In the genomic region with DNA sequence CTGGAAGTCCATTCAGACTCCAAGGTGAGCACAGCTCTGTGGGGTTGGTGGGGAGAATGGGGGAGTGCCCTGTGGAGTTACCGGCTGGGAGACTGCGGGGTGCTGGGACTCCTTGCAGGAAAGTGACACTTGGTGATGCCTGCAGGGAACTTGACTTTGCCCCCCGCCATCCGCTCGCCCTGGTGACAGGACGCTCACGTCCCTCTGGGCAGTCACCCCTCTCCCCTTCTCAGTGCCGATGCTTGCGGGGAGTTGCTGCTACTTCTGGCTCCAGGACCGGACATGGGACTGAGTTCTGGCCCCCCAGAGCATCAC, we compare ENCODE assay signal across 16 cellular contexts.
DNase-seq lines count a peak whose midpoint lies in the region; ATAC-seq and TF ChIP-seq lines count a peak whose summit lies in the region.
"Had no signal": no experiment of that assay in that cellular context is flagged by ENCODE, and none has a peak within 500 bp of the region (broad histone marks: within the 10 kb centered on the region; RNA-seq: fewer than 3 reads in every experiment).

No MANE protein-coding gene starts in this region.

- no peak overlapping the region for H3K4me3 ChIP-seq in upper lobe of right lung
- H3K4me3 ChIP-seq: BLaER1 treated with 17β-estradiol and CSF1 and Interleukin-3, amounts not matched to agents 10 nM and 100 nM; GM23248; HAP-1 had no signal

- POLR2A ChIA-PET in HEK293T (lab: Yijun Ruan, JAX), result no interaction called here

- H3K36me3 ChIP-seq in upper lobe of right lung, result no peaks in the 10 kb centered on the region
- H3K36me3 ChIP-seq: BLaER1 treated with 17β-estradiol and CSF1 and Interleukin-3, amounts not matched to agents 10 nM and 100 nM; HAP-1 had no signal

- peaks cover 11% of the 10 kb centered on the region for H3K27me3 Mint-ChIP-seq in nephron (ENCODE audit: low read depth)
- H3K27me3 Mint-ChIP-seq: CD4-positive, CD25-positive, alpha-beta regulatory T cell had no signal

- peak overlapping the region; percentile 5 to 73 (median 73) for H3K27ac Mint-ChIP-seq in nephron
- H3K27ac Mint-ChIP-seq: B cell; CD4-positive, CD25-positive, alpha-beta regulatory T cell; CD8-positive, alpha-beta memory T cell had no signal

- H3K36me3 Mint-ChIP-seq in nephron (ENCODE audit: low read depth), result peaks cover 5% of the 10 kb centered on the region
- H3K36me3 Mint-ChIP-seq: CD4-positive, CD25-positive, alpha-beta regulatory T cell; CD8-positive, alpha-beta memory T cell had no signal

- intact Hi-C loops in cardiac septum (cut with DNase I), result no loop called here
- intact Hi-C loops in Right ventricle myocardium inferior (cut with DNase I), result no loop called here
- intact Hi-C loops in sciatic nerve (cut with DNase I), result no loop called here
- intact Hi-C loops in upper lobe of right lung (cut with DNase I), result no loop called here

- H3K4me3 Mint-ChIP-seq in nephron, result peak overlapping the region in 1 of 3 experiments; percentile 2
- H3K4me3 Mint-ChIP-seq: B cell; CD4-positive, CD25-positive, alpha-beta regulatory T cell; CD8-positive, alpha-beta memory T cell had no signal

- H3K27ac ChIP-seq in upper lobe of right lung, result no peak overlapping the region
- H3K27ac ChIP-seq: BLaER1 treated with 17β-estradiol and CSF1 and Interleukin-3, amounts not matched to agents 10 nM and 100 nM; GM23248 had no signal

- CTCF ChIA-PET in HEK293T (lab: Yijun Ruan, JAX), result no interaction called here

- no peaks in the 10 kb centered on the region for H3K9me3 ChIP-seq in upper lobe of right lung
- H3K9me3 ChIP-seq: HAP-1 had no signal

- DNase-seq in cardiac septum (ENCODE audit: low spot score) (peak; percentile 39), Right ventricle myocardium inferior (ENCODE audit: missing footprints) (no peak), sciatic nerve (ENCODE audit: low spot score) (peak; percentile 48), upper lobe of right lung (peak; percentile 58), HEK293T (ENCODE audit: extremely low spot score) (no peak), DMS114 treated with DMSO at 0.1 percent for 48 hours (lab: John Stamatoyannopoulos, UW; ENCODE audit: unreplicated experiment) (no peak)
- DNase-seq in activated effector memory CD4-positive, alpha-beta T cell treated with anti-CD3 and anti-CD28 coated beads, Interleukin-2, amount 50 U/mL, for 16 hours, result no peak
- DNase-seq: CD4-positive, CD25-positive, alpha-beta regulatory T cell; COR-L47; DMS 273 treated with DMSO at 0.1 percent for 48 hours; GM23248 had no signal

- ATAC-seq in Right ventricle myocardium inferior (no peak), sciatic nerve (no peak), upper lobe of right lung (no peak)

- H3K4me1 Mint-ChIP-seq in nephron, result peaks cover 17% of the 10 kb centered on the region
- H3K4me1 Mint-ChIP-seq: B cell; CD4-positive, CD25-positive, alpha-beta regulatory T cell; CD8-positive, alpha-beta memory T cell had no signal

- H3K4me1 ChIP-seq in upper lobe of right lung, result no peaks in the 10 kb centered on the region
- H3K4me1 ChIP-seq: HAP-1 had no signal

- H3K27me3 ChIP-seq in upper lobe of right lung, result no peaks in the 10 kb centered on the region
- H3K27me3 ChIP-seq: BLaER1 treated with 17β-estradiol and CSF1 and Interleukin-3, amounts not matched to agents 10 nM and 100 nM had no signal

- TF ChIP-seq CTCF in nephron (IDR thresholded peaks at IDR 0.05; ENCODE audit: unreplicated experiment in 3 of 3), result no peak
- TF ChIP-seq CTCF in upper lobe of right lung (IDR thresholded peaks at IDR 0.05), result no peak

- H3K9me3 Mint-ChIP-seq in nephron, result peaks cover 11% of the 10 kb centered on the region

TF ChIP-seq in HEK293T, 16 proteins besides CTCF, POLR2A, EP300 and RAD21:
- TF ChIP-seq PKNOX1 (IDR thresholded peaks at IDR 0.05), result no peak
- TF ChIP-seq L3MBTL2 (conservative IDR thresholded peaks at IDR 0.05), result no peak
- TF ChIP-seq FOXM1 (IDR thresholded peaks at IDR 0.05; ENCODE audit: borderline replicate concordance), result no peak
- no peak for TF ChIP-seq FOXK2 (IDR thresholded peaks at IDR 0.05)
- no peak for TF ChIP-seq SUZ12 (IDR thresholded peaks at IDR 0.05)
- no peak for TF ChIP-seq CTBP1 (IDR thresholded peaks at IDR 0.05; ENCODE audit: borderline replicate concordance)
- no peak for TF ChIP-seq BHLHE40 (IDR thresholded peaks at IDR 0.05; ENCODE audit: borderline replicate concordance)
- TF ChIP-seq ARNT (IDR thresholded peaks at IDR 0.05), result no peak
- no peak for TF ChIP-seq ZNF384 (IDR thresholded peaks at IDR 0.05)
- TF ChIP-seq FOXA1 (IDR thresholded peaks at IDR 0.05), result no peak
- no peak for TF ChIP-seq NFRKB (IDR thresholded peaks at IDR 0.05)
- TF ChIP-seq SP1 (IDR thresholded peaks at IDR 0.05), result no peak
- TF ChIP-seq LEF1 (IDR thresholded peaks at IDR 0.05; ENCODE audit: borderline replicate concordance), result no peak
- no peak for TF ChIP-seq ELF4 (IDR thresholded peaks at IDR 0.05)
- TF ChIP-seq TARDBP (IDR thresholded peaks at IDR 0.05), result no peak
- no peak for TF ChIP-seq HDGF (IDR thresholded peaks at IDR 0.05; ENCODE audit: borderline replicate concordance)

Comparison
In these comparisons a context has a peak if more than half of its experiments do, and no peak if none do; other contexts are left out.
1. DNase-seq: peak in cardiac septum (single experiment), sciatic nerve (single experiment) and upper lobe of right lung (single experiment); none in Right ventricle myocardium inferior (single experiment), activated effector memory CD4-positive, alpha-beta T cell treated with anti-CD3 and anti-CD28 coated beads, Interleukin-2, amount 50 U/mL, for 16 hours (single experiment), HEK293T (single experiment) and DMS114 treated with DMSO at 0.1 percent for 48 hours (single experiment).